ENCODE assay signal across 1 cellular context in the genomic region with DNA sequence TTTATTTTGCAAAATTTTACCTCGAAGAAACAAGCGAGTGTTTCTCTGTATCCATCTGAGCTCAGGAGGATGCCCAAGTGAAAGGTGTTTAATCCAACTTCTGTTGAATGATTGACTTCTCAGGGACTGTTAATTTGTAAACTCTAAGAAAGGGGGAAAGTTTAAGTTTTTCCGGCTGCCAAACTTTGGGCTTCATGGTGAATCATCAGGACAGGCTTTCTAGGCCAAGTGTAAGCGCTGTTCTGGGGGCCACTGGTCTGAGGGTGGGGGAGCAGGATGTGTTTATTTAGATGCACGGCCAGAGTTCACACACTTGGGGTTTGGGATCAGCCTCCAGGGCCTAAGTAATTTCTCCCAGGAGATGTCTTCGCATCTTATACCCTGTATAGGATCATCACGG.
TF ChIP-seq lines count a peak whose summit lies in the region.

No MANE protein-coding gene starts in this region.

TF ChIP-seq in GM23338, 12 proteins besides CTCF, POLR2A, EP300 and RAD21 (continued from another document):
- TF ChIP-seq EZH2 (IDR thresholded peaks at IDR 0.05; ENCODE audit: low read depth, unreplicated experiment) = no peak
- TF ChIP-seq CREB1 (CRISPR knock-in tag; IDR thresholded peaks at IDR 0.05; ENCODE audit: low read depth) = no peak
- TF ChIP-seq, protein P1, sequence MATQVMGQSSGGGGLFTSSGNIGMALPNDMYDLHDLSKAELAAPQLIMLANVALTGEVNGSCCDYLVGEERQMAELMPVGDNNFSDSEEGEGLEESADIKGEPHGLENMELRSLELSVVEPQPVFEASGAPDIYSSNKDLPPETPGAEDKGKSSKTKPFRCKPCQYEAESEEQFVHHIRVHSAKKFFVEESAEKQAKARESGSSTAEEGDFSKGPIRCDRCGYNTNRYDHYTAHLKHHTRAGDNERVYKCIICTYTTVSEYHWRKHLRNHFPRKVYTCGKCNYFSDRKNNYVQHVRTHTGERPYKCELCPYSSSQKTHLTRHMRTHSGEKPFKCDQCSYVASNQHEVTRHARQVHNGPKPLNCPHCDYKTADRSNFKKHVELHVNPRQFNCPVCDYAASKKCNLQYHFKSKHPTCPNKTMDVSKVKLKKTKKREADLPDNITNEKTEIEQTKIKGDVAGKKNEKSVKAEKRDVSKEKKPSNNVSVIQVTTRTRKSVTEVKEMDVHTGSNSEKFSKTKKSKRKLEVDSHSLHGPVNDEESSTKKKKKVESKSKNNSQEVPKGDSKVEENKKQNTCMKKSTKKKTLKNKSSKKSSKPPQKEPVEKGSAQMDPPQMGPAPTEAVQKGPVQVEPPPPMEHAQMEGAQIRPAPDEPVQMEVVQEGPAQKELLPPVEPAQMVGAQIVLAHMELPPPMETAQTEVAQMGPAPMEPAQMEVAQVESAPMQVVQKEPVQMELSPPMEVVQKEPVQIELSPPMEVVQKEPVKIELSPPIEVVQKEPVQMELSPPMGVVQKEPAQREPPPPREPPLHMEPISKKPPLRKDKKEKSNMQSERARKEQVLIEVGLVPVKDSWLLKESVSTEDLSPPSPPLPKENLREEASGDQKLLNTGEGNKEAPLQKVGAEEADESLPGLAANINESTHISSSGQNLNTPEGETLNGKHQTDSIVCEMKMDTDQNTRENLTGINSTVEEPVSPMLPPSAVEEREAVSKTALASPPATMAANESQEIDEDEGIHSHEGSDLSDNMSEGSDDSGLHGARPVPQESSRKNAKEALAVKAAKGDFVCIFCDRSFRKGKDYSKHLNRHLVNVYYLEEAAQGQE (IDR thresholded peaks at IDR 0.05; ENCODE audit: unreplicated experiment) = no peak
